ENCODE assay signal across 20 cellular contexts in genomic region chr9:125884196-125884595, GRCh38.
"Had no signal": no experiment of that assay in that cellular context is flagged by ENCODE, and none has a peak within 500 bp of the region (broad histone marks: within the 10 kb centered on the region; RNA-seq: fewer than 3 reads in every experiment).

No MANE protein-coding gene starts in this region.

- H3K27me3 ChIP-seq: esophagus squamous epithelium, foreskin keratinocyte, hepatocyte had no signal

- H3K27ac ChIP-seq: foreskin keratinocyte, hepatocyte, lower lobe of right lung had no signal

- H3K4me3 ChIP-seq: esophagus squamous epithelium, hepatocyte, lower lobe of right lung had no signal

- H3K27me3 Mint-ChIP-seq: activated B cell treated with CpG ODN at 0.5 μM for 24 hours had no signal

- DNase-seq: activated B cell treated with CpG ODN at 0.5 μM for 24 hours; activated CD4-positive, alpha-beta memory T cell treated with anti-CD3 and anti-CD28 coated beads for 36 hours; activated CD4-positive, alpha-beta T cell treated with anti-CD3 and anti-CD28 coated beads for 4 hours; activated gamma-delta T cell treated with Interleukin-2 at 50 U/mL for 16 hours; activated T-cell treated with anti-CD3 and anti-CD28 coated beads for 4 hours; effector memory CD8-positive, alpha-beta T cell; esophagus squamous epithelium; foreskin keratinocyte; left cardiac atrium; lower lobe of right lung; nucleus accumbens; stimulated activated CD4-positive, alpha-beta T cell treated with anti-CD3 and anti-CD28 coated beads, Interleukin-2, amount 100 ng/mL, for 24 hours; stimulated activated naive CD8-positive, alpha-beta T cell treated with anti-CD3 and anti-CD28 coated beads, Interleukin-15, amount 100 ng/mL, for 72 hours had no signal

- H2AFZ ChIP-seq: hepatocyte had no signal

- H3K4me2 ChIP-seq: hepatocyte had no signal

- H3K9me3 ChIP-seq: esophagus squamous epithelium, lower lobe of right lung had no signal

- H3K4me3 Mint-ChIP-seq: activated B cell treated with CpG ODN at 0.5 μM for 24 hours; activated CD4-positive, alpha-beta memory T cell treated with anti-CD3 and anti-CD28 coated beads for 36 hours; activated T-helper 1 cell treated with anti-CD3 and anti-CD28 coated beads, Interleukin-12 subunit alpha, Interleukin-12 subunit beta, Interleukin-2, Interleukin-4 antibody, amounts not matched to agents 30 ng/mL and 10 ng/mL and 1 ng/mL, durations not matched to agents 14 hours and 24 hours and 36 hours; dendritic cell treated with granulocyte-macrophage colony-stimulating factor and Interleukin-4, amounts not matched to agents 40 ng/mL and 50 ng/mL, for 4 days; effector memory CD8-positive, alpha-beta T cell; stimulated activated naive CD8-positive, alpha-beta T cell treated with anti-CD3 and anti-CD28 coated beads, Interleukin-15, amount 100 ng/mL, for 72 hours; T-helper 2 cell treated with Interferon-gamma antibody and Interleukin-4, amounts not matched to agents 5 μg/mL and 100 μg/mL, for 36 hours had no signal

- H3K27ac Mint-ChIP-seq: activated B cell treated with CpG ODN at 0.5 μM for 24 hours; activated CD4-positive, alpha-beta memory T cell treated with anti-CD3 and anti-CD28 coated beads for 36 hours; activated naive CD4-positive, alpha-beta T cell treated with anti-CD3 and anti-CD28 coated beads, Interleukin-2, amount 50 U/mL, for 72 hours; activated T-helper 1 cell treated with anti-CD3 and anti-CD28 coated beads, Interleukin-12 subunit alpha, Interleukin-12 subunit beta, Interleukin-2, Interleukin-4 antibody, amounts not matched to agents 30 ng/mL and 10 ng/mL and 1 ng/mL, durations not matched to agents 14 hours and 24 hours and 36 hours; dendritic cell treated with granulocyte-macrophage colony-stimulating factor and Interleukin-4, amounts not matched to agents 40 ng/mL and 50 ng/mL, for 4 days; effector memory CD8-positive, alpha-beta T cell; stimulated activated naive CD8-positive, alpha-beta T cell treated with anti-CD3 and anti-CD28 coated beads, Interleukin-15, amount 100 ng/mL, for 72 hours; T-helper 2 cell treated with Interferon-gamma antibody and Interleukin-4, amounts not matched to agents 5 μg/mL and 100 μg/mL, for 36 hours; type B pancreatic cell had no signal

- H3K9me3 Mint-ChIP-seq: activated B cell treated with CpG ODN at 0.5 μM for 24 hours; activated CD4-positive, alpha-beta memory T cell treated with anti-CD3 and anti-CD28 coated beads for 36 hours; activated naive CD4-positive, alpha-beta T cell treated with anti-CD3 and anti-CD28 coated beads, Interleukin-2, amount 50 U/mL, for 72 hours; activated T-helper 1 cell treated with anti-CD3 and anti-CD28 coated beads, Interleukin-12 subunit alpha, Interleukin-12 subunit beta, Interleukin-2, Interleukin-4 antibody, amounts not matched to agents 30 ng/mL and 10 ng/mL and 1 ng/mL, durations not matched to agents 14 hours and 24 hours and 36 hours; dendritic cell treated with granulocyte-macrophage colony-stimulating factor and Interleukin-4, amounts not matched to agents 40 ng/mL and 50 ng/mL, for 4 days; effector memory CD8-positive, alpha-beta T cell; nephron; stimulated activated naive CD8-positive, alpha-beta T cell treated with anti-CD3 and anti-CD28 coated beads, Interleukin-15, amount 100 ng/mL, for 72 hours; T-helper 2 cell treated with Interferon-gamma antibody and Interleukin-4, amounts not matched to agents 5 μg/mL and 100 μg/mL, for 36 hours; type B pancreatic cell had no signal

- ATAC-seq: activated naive CD4-positive, alpha-beta T cell treated with anti-CD3 and anti-CD28 coated beads, Interleukin-2, amount 50 U/mL, for 72 hours; effector memory CD8-positive, alpha-beta T cell; foreskin keratinocyte; lower lobe of right lung; stimulated activated naive CD8-positive, alpha-beta T cell treated with anti-CD3 and anti-CD28 coated beads, Interleukin-15, amount 100 ng/mL, for 72 hours had no signal

- H3K36me3 ChIP-seq: esophagus squamous epithelium, lower lobe of right lung had no signal
